18 cellular contexts compared by ENCODE assay signal in the genomic region with DNA sequence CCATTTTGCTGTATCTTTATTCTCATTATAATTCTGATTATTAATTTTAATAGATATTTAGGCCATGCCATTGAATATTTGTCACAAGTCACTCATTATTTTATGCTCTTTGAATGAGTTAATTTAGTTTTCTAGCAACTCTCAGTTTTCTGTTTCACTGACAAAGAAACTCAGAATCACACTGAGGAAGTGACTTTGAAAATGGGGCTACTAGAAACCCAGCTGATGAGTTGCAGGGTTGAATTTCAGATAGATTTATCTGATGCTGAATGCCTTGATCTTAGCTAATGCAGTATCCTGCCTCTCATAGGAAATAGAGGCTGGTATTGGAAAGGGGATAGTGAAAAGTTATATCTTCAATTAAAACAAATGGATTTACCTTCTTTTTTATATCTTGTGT.
DNase-seq lines count a peak whose midpoint lies in the region; ATAC-seq and FAIRE-seq lines count a peak whose summit lies in the region.
"Had no signal": no experiment of that assay in that cellular context is flagged by ENCODE, and none has a peak within 500 bp of the region (broad histone marks: within the 10 kb centered on the region; RNA-seq: fewer than 3 reads in every experiment).

No MANE protein-coding gene starts in this region.

- H3K4me1 Mint-ChIP-seq in activated T-helper 17 cell treated with anti-CD3 and anti-CD28 coated beads, Interleukin-2, amount 50 U/mL, for 72 hours: no peaks in the 10 kb centered on the region
- H3K4me1 Mint-ChIP-seq: activated CD4-positive, alpha-beta T cell treated with anti-CD3 and anti-CD28 coated beads for 36 hours; activated naive CD8-positive, alpha-beta T cell treated with anti-CD3 and anti-CD28 coated beads for 36 hours had no signal

- intact Hi-C loops in head of caudate nucleus (cut with DNase I): no loop called here

- H3K36me3 Mint-ChIP-seq in activated T-helper 17 cell treated with anti-CD3 and anti-CD28 coated beads, Interleukin-2, amount 50 U/mL, for 72 hours (ENCODE audit: low read depth): no peaks in the 10 kb centered on the region
- H3K36me3 Mint-ChIP-seq: activated naive CD8-positive, alpha-beta T cell treated with anti-CD3 and anti-CD28 coated beads for 36 hours had no signal

- no peaks in the 10 kb centered on the region for H3K27me3 Mint-ChIP-seq in activated T-helper 17 cell treated with anti-CD3 and anti-CD28 coated beads, Interleukin-2, amount 50 U/mL, for 72 hours
- H3K27me3 Mint-ChIP-seq: activated CD4-positive, alpha-beta T cell treated with anti-CD3 and anti-CD28 coated beads for 36 hours; activated naive CD8-positive, alpha-beta T cell treated with anti-CD3 and anti-CD28 coated beads for 36 hours had no signal

- H3K27ac Mint-ChIP-seq in activated T-helper 17 cell treated with anti-CD3 and anti-CD28 coated beads, Interleukin-2, amount 50 U/mL, for 72 hours: no peak overlapping the region
- H3K27ac Mint-ChIP-seq: activated CD4-positive, alpha-beta T cell treated with anti-CD3 and anti-CD28 coated beads for 36 hours; activated naive CD8-positive, alpha-beta T cell treated with anti-CD3 and anti-CD28 coated beads for 36 hours; HFFc6 had no signal

- ATAC-seq in GM19468 (IDR thresholded peaks at IDR 0.05; ENCODE audit: extremely low read depth, unreplicated experiment) (peak; percentile 36), HG02798 (IDR thresholded peaks at IDR 0.05; ENCODE audit: poor library complexity, unreplicated experiment) (peak; percentile 62), HG03460 (IDR thresholded peaks at IDR 0.05; ENCODE audit: unreplicated experiment) (peak; percentile 39)
- ATAC-seq in activated T-helper 17 cell treated with anti-CD3 and anti-CD28 coated beads, Interleukin-2, amount 50 U/mL, for 72 hours (replicated peaks): no peak
- ATAC-seq: activated CD4-positive, alpha-beta T cell treated with anti-CD3 and anti-CD28 coated beads for 36 hours had no signal

- no peak for DNase-seq in GM18507 (ENCODE audit: extremely low spot score, insufficient read length, low read depth)
- DNase-seq in SHP77 treated with DMSO at 0.1 percent for 48 hours (lab: John Stamatoyannopoulos, UW): no peak
- DNase-seq in activated naive CD4-positive, alpha-beta T cell (lab: John Stamatoyannopoulos, UW): no peak
- DNase-seq in head of caudate nucleus: no peak
- DNase-seq: activated CD4-positive, alpha-beta T cell treated with anti-CD3 and anti-CD28 coated beads for 36 hours; activated naive CD8-positive, alpha-beta T cell treated with anti-CD3 and anti-CD28 coated beads for 36 hours; activated T-cell treated with anti-CD3 and anti-CD28 coated beads for 4 hours; EL; HFFc6; NCI-H1417; NK-92 treated with Interleukin-12 subunit alpha and Interleukin-12 subunit beta, amount 100 ng/mL, for 24 hours; SIG-M5 had no signal

- FAIRE-seq in GM18507 (lab: Jason Lieb, UNC): peak; percentile 63
- FAIRE-seq: keratinocyte, urothelium cell line had no signal

- H3K4me3 Mint-ChIP-seq in activated T-helper 17 cell treated with anti-CD3 and anti-CD28 coated beads, Interleukin-2, amount 50 U/mL, for 72 hours: no peak overlapping the region
- H3K4me3 Mint-ChIP-seq: activated CD4-positive, alpha-beta T cell treated with anti-CD3 and anti-CD28 coated beads for 36 hours; activated naive CD8-positive, alpha-beta T cell treated with anti-CD3 and anti-CD28 coated beads for 36 hours; HFFc6 had no signal

- peaks cover 3% of the 10 kb centered on the region for H3K9me3 Mint-ChIP-seq in activated T-helper 17 cell treated with anti-CD3 and anti-CD28 coated beads, Interleukin-2, amount 50 U/mL, for 72 hours
- H3K9me3 Mint-ChIP-seq: activated naive CD8-positive, alpha-beta T cell treated with anti-CD3 and anti-CD28 coated beads for 36 hours; HFFc6 had no signal
